ENCODE assay signal across 10 cellular contexts in genomic region chr15:61084944-61085367, GRCh38.
DNase-seq lines count a peak whose midpoint lies in the region; ATAC-seq and TF ChIP-seq lines count a peak whose summit lies in the region.
"Had no signal": no experiment of that assay in that cellular context is flagged by ENCODE, and none has a peak within 500 bp of the region (broad histone marks: within the 10 kb centered on the region; RNA-seq: fewer than 3 reads in every experiment).

No MANE protein-coding gene starts in this region.

- H3K79me2 ChIP-seq in OCI-LY7 (ENCODE audit: insufficient read depth, low read depth, low read length): no peaks in the 10 kb centered on the region

- H2AFZ ChIP-seq in OCI-LY7 (ENCODE audit: low read length): no peak overlapping the region

- no peaks in the 10 kb centered on the region for H4K20me1 ChIP-seq in BLaER1 treated with 17β-estradiol and CSF1 and Interleukin-3, amounts not matched to agents 10 nM and 100 nM
- no peaks in the 10 kb centered on the region for H4K20me1 ChIP-seq in OCI-LY7 (ENCODE audit: insufficient read depth, low read length)

- no peaks in the 10 kb centered on the region for H3K36me3 ChIP-seq in BLaER1 treated with 17β-estradiol and CSF1 and Interleukin-3, amounts not matched to agents 10 nM and 100 nM
- H3K36me3 ChIP-seq in OCI-LY7 (ENCODE audit: insufficient read depth, low read length): no peaks in the 10 kb centered on the region

- H3K27me3 ChIP-seq in BLaER1 treated with 17β-estradiol and CSF1 and Interleukin-3, amounts not matched to agents 10 nM and 100 nM: no peaks in the 10 kb centered on the region

- H3K9ac ChIP-seq in BLaER1 treated with 17β-estradiol and CSF1 and Interleukin-3, amounts not matched to agents 10 nM and 100 nM: peak overlapping the region in 5 of 11 experiments; percentile 32 to 56 (median 43); a peak in 6 of 22 replicates

- H3K4me1 ChIP-seq in BLaER1 treated with 17β-estradiol and CSF1 and Interleukin-3, amounts not matched to agents 10 nM and 100 nM: peaks cover 4 to 52% (median 43%) of the 10 kb centered on the region in 10 experiments; a peak in 17 of 20 replicates
- H3K4me1 ChIP-seq in OCI-LY7 (ENCODE audit: insufficient read depth, low read length, poor library complexity, severe bottlenecking): no peaks in the 10 kb centered on the region

- POLR2A ChIA-PET in OCI-LY7 (lab: Charles Lee): interaction anchor here (0.7 kb wide), 1 partner anchor 8 kb away, joined by 4 read pairs; no protein-coding TSS in a partner anchor

- peak overlapping the region in 8 of 11 experiments; percentile 26 to 70 (median 61); a peak in 14 of 22 replicates for H3K27ac ChIP-seq in BLaER1 treated with 17β-estradiol and CSF1 and Interleukin-3, amounts not matched to agents 10 nM and 100 nM
- no peak overlapping the region for H3K27ac ChIP-seq in OCI-LY7 (ENCODE audit: low read depth, low read length, poor library complexity, severe bottlenecking)

- no TSS peak for BruUV-seq in OCI-LY7 (replicated peaks; lab: Mats Ljungman, UMichigan)

- peak; percentile 6 for DNase-seq in OCI-LY7 (ENCODE audit: low spot score)
- no peak for DNase-seq in left ventricle myocardium superior
- DNase-seq in anterior cingulate cortex (lab: John Stamatoyannopoulos, UW): no peak
- DNase-seq in activated naive CD4-positive, alpha-beta T cell treated with anti-CD3 and anti-CD28 coated beads, Interleukin-2, amount 50 U/mL, for 16 hours: no peak
- DNase-seq: activated CD4-positive, alpha-beta T cell treated with anti-CD3 and anti-CD28 coated beads for 36 hours; NCI-H2029 treated with DMSO at 0.1 percent for 48 hours had no signal

- no peaks in the 10 kb centered on the region for H3K9me2 ChIP-seq in OCI-LY7 (ENCODE audit: insufficient read depth, low read length)

- H3K4me2 ChIP-seq in BLaER1 treated with 17β-estradiol and CSF1 and Interleukin-3, amounts not matched to agents 10 nM and 100 nM: peak overlapping the region; percentile 18 to 77 (median 62); a peak in 20 of 22 replicates
- H3K4me2 ChIP-seq in OCI-LY7 (ENCODE audit: low read length): no peak overlapping the region

- intact Hi-C loops in OCI-LY7 (cut with micrococcal nuclease; ENCODE audit: unreplicated experiment): no loop called here
- intact Hi-C loops in left ventricle myocardium superior (cut with micrococcal nuclease): no loop called here

- H3K9me3 ChIP-seq in BLaER1 treated with 17β-estradiol and CSF1 and Interleukin-3, amounts not matched to agents 10 nM and 100 nM (replicated peaks in 1 of 11): no peaks in the 10 kb centered on the region
- H3K9me3 ChIP-seq in OCI-LY7 (ENCODE audit: low read length): no peaks in the 10 kb centered on the region

- H3K4me3 ChIP-seq in BLaER1 treated with 17β-estradiol and CSF1 and Interleukin-3, amounts not matched to agents 10 nM and 100 nM: no peak overlapping the region
- H3K4me3 ChIP-seq in OCI-LY7 (ENCODE audit: low read depth, low read length, poor library complexity, severe bottlenecking): no peak overlapping the region

- no peak for TF ChIP-seq CTCF in OCI-LY7 (conservative IDR thresholded peaks at IDR 0.05; ENCODE audit: low read length)

- CTCF ChIA-PET in OCI-LY7 (lab: Charles Lee; ENCODE audit: unreplicated experiment): no interaction called here

- ATAC-seq in HG02981 (IDR thresholded peaks at IDR 0.05; ENCODE audit: unreplicated experiment) (peak; percentile 51), left ventricle myocardium superior (peak; percentile 83), GM21825 (IDR thresholded peaks at IDR 0.05; ENCODE audit: unreplicated experiment) (no peak), HG03565 (IDR thresholded peaks at IDR 0.05; ENCODE audit: unreplicated experiment) (no peak)
- ATAC-seq: activated CD4-positive, alpha-beta T cell treated with anti-CD3 and anti-CD28 coated beads for 36 hours had no signal

Comparison
In these comparisons a context has a peak if more than half of its experiments do, and no peak if none do; other contexts are left out.
1. ATAC-seq: peak in HG02981 (single experiment) and left ventricle myocardium superior (single experiment); none in GM21825 (single experiment) and HG03565 (single experiment).